In the genomic region with DNA sequence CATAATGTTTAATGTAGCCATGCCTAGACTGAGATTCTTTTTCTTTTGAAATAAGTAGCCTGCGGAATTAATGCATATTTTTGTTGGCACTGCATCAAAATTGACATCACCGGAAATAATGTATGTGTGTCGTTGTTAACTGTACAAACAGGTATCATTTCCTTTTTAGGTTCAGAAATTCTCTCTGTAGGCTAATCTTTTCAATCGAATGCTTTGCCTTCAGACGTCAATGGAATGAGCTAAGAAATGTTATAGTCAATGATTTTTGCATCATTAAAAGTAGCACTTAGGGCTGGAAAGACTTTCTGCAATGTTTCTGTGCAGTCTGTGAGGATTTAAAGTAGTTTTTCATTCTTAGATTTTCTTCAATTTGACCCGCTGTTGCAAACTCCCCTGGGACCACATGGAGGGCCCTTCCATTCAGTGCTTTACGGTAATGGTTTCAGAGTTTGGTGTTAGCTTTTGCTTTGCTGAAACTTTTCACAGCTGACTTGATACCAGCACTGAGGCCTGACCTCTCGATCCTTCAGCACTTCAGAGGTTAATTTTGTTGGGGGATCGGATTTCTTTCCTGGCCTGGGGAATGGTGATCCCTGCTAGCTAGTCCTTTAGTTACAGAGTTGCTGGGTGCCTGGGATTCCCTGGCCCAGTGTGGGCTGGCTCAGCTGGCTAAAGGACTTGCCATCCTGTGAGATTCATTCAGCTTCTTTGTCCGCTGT, we compare ENCODE assay signal across 1 cellular context.
TF ChIP-seq lines count a peak whose summit lies in the region.

No MANE protein-coding gene starts in this region.

TF ChIP-seq in SK-N-SH, 30 proteins besides CTCF, POLR2A, EP300 and RAD21 (continued from another document):
- TF ChIP-seq FOXJ3 (CRISPR knock-in tag; IDR thresholded peaks at IDR 0.05), result no peak
- no peak for TF ChIP-seq RCOR1 (IDR thresholded peaks at IDR 0.05; ENCODE audit: low read length)
- no peak for TF ChIP-seq NFIC (IDR thresholded peaks at IDR 0.05; ENCODE audit: borderline replicate concordance)
- no peak for TF ChIP-seq USF1 (IDR thresholded peaks at IDR 0.05; ENCODE audit: borderline replicate concordance, low read depth)
- no peak for TF ChIP-seq FOSL2 (IDR thresholded peaks at IDR 0.05; ENCODE audit: borderline replicate concordance, low read depth)
- TF ChIP-seq TEAD4 (IDR thresholded peaks at IDR 0.05; ENCODE audit: borderline replicate concordance, insufficient read depth), result no peak
- TF ChIP-seq MXI1 (IDR thresholded peaks at IDR 0.05; ENCODE audit: low read depth, low read length), result no peak
- TF ChIP-seq, protein P1, sequence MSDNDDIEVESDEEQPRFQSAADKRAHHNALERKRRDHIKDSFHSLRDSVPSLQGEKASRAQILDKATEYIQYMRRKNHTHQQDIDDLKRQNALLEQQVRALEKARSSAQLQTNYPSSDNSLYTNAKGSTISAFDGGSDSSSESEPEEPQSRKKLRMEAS (IDR thresholded peaks at IDR 0.05; ENCODE audit: low read depth), result no peak
